Comparison of ENCODE assay signal across 11 cellular contexts in the genomic region with DNA sequence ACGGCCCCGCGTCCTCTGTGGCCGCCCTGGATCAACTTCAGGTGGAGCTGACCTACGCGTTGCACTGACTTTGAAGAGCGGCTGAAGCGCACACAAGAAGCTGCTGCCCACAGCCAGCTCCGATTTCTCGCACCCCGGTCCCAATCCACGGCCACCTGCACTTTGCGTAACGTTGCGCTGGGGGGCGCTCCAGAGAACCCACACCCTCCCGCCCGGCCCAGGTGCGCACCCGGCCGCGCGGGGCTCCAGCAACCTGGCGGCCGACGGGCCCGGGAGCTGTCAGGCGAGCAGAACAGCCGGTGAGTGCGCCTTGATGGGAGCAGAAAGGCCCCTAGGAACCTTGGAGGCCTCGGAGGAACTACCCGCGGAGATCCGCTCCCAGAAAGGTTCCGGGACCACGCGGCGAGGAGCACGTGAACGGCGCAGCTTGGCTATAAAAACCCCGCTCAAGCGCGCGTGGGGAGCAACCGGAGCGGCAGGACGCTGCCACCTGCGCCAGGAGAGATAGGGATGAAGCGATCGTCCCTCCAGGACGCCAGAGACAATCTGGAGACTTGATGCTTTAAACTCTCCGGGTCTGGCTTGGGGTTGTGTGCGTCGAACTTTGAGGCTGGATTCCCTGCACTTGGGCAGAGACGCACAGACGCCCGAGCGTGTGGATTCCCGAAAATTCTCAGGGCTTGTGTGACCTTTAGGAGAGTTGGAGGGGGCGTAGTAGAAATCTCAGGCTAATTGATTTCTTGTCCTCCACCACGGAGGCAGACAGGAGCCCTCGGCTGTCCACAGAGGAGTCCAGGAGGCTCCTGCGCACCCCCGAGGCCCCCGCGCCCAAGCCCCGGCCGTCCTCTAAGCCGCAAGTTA. TPM values are rescaled to one million over a fixed set of nuclear protein-coding genes. Genes with fewer than 3 reads are reported as not detected.
A peak's percentile ranks its signal among the peaks of the same experiment; 100 is the strongest.
DNase-seq lines count a peak whose midpoint lies in the region; ATAC-seq and TF ChIP-seq lines count a peak whose summit lies in the region.
"Had no signal": no experiment of that assay in that cellular context is flagged by ENCODE, and none has a peak within 500 bp of the region (broad histone marks: within the 10 kb centered on the region; RNA-seq: fewer than 3 reads in every experiment).

No MANE protein-coding gene starts in this region.

- H3K79me1 ChIP-seq in IMR-90 (ENCODE audit: low read depth in 1 of 2, low read length in 2 of 2): no peaks in the 10 kb centered on the region
- no peaks in the 10 kb centered on the region for H3K79me1 ChIP-seq in neuronal stem cell (ENCODE audit: low read depth, low read length)

- H3K23ac ChIP-seq in IMR-90 (ENCODE audit: low read depth, low read length) (no peak overlapping the region), neuronal stem cell (ENCODE audit: low read depth, low read length, poor library complexity) (peak overlapping the region; percentile 69)

- dilution Hi-C loops in IMR-90 (cut with HindIII; ENCODE audit: low sequenced_read_pairs, unreplicated experiment): no loop called here

- no peak for DNase-seq in GM12864 (ENCODE audit: low read depth)
- no peak for DNase-seq in IMR-90
- DNase-seq in erythroblast (lab: John Stamatoyannopoulos, UW): peak; percentile 8 to 9
- peak; percentile 36 for DNase-seq in neuronal stem cell (ENCODE audit: low spot score)
- no peak for DNase-seq in NOMO-1 treated with DMSO at 0.1 percent for 48 hours (lab: John Stamatoyannopoulos, UW; ENCODE audit: unreplicated experiment)
- DNase-seq in UCSD-AML1 (lab: John Stamatoyannopoulos, UW; ENCODE audit: unreplicated experiment): no peak
- DNase-seq: activated T-cell treated with anti-CD3 and anti-CD28 coated beads, Interleukin-2, amount 50 U/mL, for 1 hour; DND-41; NCI-H2171 had no signal

- H3K18ac ChIP-seq in IMR-90 (ENCODE audit: low read depth, low read length) (no peak overlapping the region), neuronal stem cell (ENCODE audit: low read length) (peak overlapping the region; percentile 80)

- ATAC-seq in IMR-90 (ENCODE audit: low read depth) (no peak), HG03439 (IDR thresholded peaks at IDR 0.05; ENCODE audit: unreplicated experiment) (no peak)

- no peaks in the 10 kb centered on the region for H4K20me1 ChIP-seq in IMR-90 (ENCODE audit: insufficient read depth, low read length)

- H3K4me3 ChIP-seq in GM12864 (ENCODE audit: low read depth, low read length): no peak overlapping the region
- no peak overlapping the region for H3K4me3 ChIP-seq in IMR-90 (ENCODE audit: insufficient read depth, low read depth, low read length)
- peak overlapping the region in 1 of 2 donors; percentile 78 for H3K4me3 ChIP-seq in neuronal stem cell (ENCODE audit: low read length in 2 of 2)

- H3K9me3 ChIP-seq in IMR-90 (ENCODE audit: control insufficient read depth, insufficient read depth, low read length) (no peaks in the 10 kb centered on the region; the same call in 1 of the 2 replicates), neuronal stem cell (replicated peaks in 1 of 2; ENCODE audit: control insufficient read depth in 2 of 2, insufficient read depth in 1 of 2, low read depth in 1 of 2, low read length in 2 of 2) (no peaks in the 10 kb centered on the region)
- H3K9me3 ChIP-seq: pancreas had no signal

- WGBS in IMR-90 (ENCODE audit: extremely low coverage in 2 of 2, insufficient read length in 1 of 2), 2 experiments: 3% methylated on average over 50 of the region's 70 CpGs; no CpG with 5 or more reads in 1 of the 2 experiments
- no CpG with 5 or more reads among the region's 70 CpGs for WGBS in neuronal stem cell (ENCODE audit: extremely low coverage in 2 of 2, insufficient read length in 2 of 2, insufficient replicate concordance in 1 of 2), 2 donors

- H2AK5ac ChIP-seq in IMR-90 (ENCODE audit: low read depth, low read length): no peak overlapping the region
- H2AK5ac ChIP-seq in neuronal stem cell (ENCODE audit: low read depth, low read length): no peak overlapping the region

- no peak overlapping the region for H3K14ac ChIP-seq in IMR-90 (replicated peaks; ENCODE audit: low read depth, low read length)
- H3K14ac ChIP-seq in neuronal stem cell (ENCODE audit: low read length): no peak overlapping the region

- no peak overlapping the region for H3K27ac ChIP-seq in IMR-90 (ENCODE audit: insufficient read depth, low read length)
- H3K27ac ChIP-seq in neuronal stem cell (replicated peaks; ENCODE audit: low read length): no peak overlapping the region
- H3K27ac ChIP-seq: pancreas had no signal

- H3K56ac ChIP-seq in IMR-90 (ENCODE audit: extremely low read depth, insufficient read depth, low read length): no peak overlapping the region

- H4K8ac ChIP-seq in IMR-90 (ENCODE audit: low read depth in 2 of 2, low read length in 2 of 2): no peak overlapping the region
- H4K8ac ChIP-seq in neuronal stem cell (ENCODE audit: low read depth, low read length): peak overlapping the region; percentile 48

- H2AFZ ChIP-seq in IMR-90 (replicated peaks; ENCODE audit: low read length, poor library complexity): no peak overlapping the region
- H2AFZ ChIP-seq in neuronal stem cell (ENCODE audit: low read length): peak overlapping the region; percentile 81

- no peak overlapping the region for H2BK5ac ChIP-seq in IMR-90 (ENCODE audit: low read depth, low read length, poor library complexity, severe bottlenecking)
- H2BK5ac ChIP-seq in neuronal stem cell (ENCODE audit: low read length): no peak overlapping the region

- H3K36me3 ChIP-seq in IMR-90 (ENCODE audit: control insufficient read depth, insufficient read depth, low read length) (no peaks in the 10 kb centered on the region), neuronal stem cell (replicated peaks in 1 of 2; ENCODE audit: control insufficient read depth in 2 of 2, insufficient read depth in 2 of 2, low read length in 2 of 2) (no peaks in the 10 kb centered on the region)
- H3K36me3 ChIP-seq: pancreas had no signal

- no peak overlapping the region for H2BK120ac ChIP-seq in IMR-90 (ENCODE audit: low read depth, low read length)
- no peak overlapping the region for H2BK120ac ChIP-seq in neuronal stem cell (ENCODE audit: low read depth, low read length)

- H3K9ac ChIP-seq in IMR-90 (ENCODE audit: low read depth, low read length) (no peak overlapping the region), neuronal stem cell (ENCODE audit: low read depth, low read length, poor library complexity) (peak overlapping the region; percentile 34)

- no peaks in the 10 kb centered on the region for H3K9me1 ChIP-seq in IMR-90 (ENCODE audit: insufficient read depth, low read length)

- H3K27me3 ChIP-seq in IMR-90 (ENCODE audit: control insufficient read depth, insufficient read depth, low read length) (no peaks in the 10 kb centered on the region), neuronal stem cell (ENCODE audit: control insufficient read depth in 3 of 3, insufficient read depth in 3 of 3, low read depth in 1 of 3, low read length in 3 of 3) (peaks cover 14 to 66% (median 42%) of the 10 kb centered on the region in 3 experiments)

- no peak for TF ChIP-seq RAD21 in IMR-90 (IDR thresholded peaks at IDR 0.05; ENCODE audit: low read length)

- no peak overlapping the region for H4K5ac ChIP-seq in IMR-90 (ENCODE audit: low read depth, low read length)

- no peak overlapping the region for H2BK12ac ChIP-seq in neuronal stem cell (ENCODE audit: low read length)

- no peak overlapping the region for H4K91ac ChIP-seq in IMR-90 (ENCODE audit: insufficient read depth, low read depth, low read length)
- H4K91ac ChIP-seq in neuronal stem cell (ENCODE audit: low read depth, low read length, poor library complexity): no peak overlapping the region

- H2AK9ac ChIP-seq in IMR-90 (replicated peaks; ENCODE audit: low read depth, low read length, poor library complexity): peak overlapping the region; percentile 57

- intact Hi-C loops in IMR-90 (cut with micrococcal nuclease): no loop called here

- H3K4ac ChIP-seq in IMR-90 (ENCODE audit: low read depth, low read length) (no peak overlapping the region), neuronal stem cell (ENCODE audit: low read length) (no peak overlapping the region)

- in situ Hi-C loops in IMR-90 (cut with MboI; ENCODE audit: low sequenced_read_pairs): no loop called here

- POLR2A ChIA-PET in IMR-90 (lab: Charles Lee; ENCODE audit: unreplicated experiment): no interaction called here

- H2BK20ac ChIP-seq in IMR-90 (ENCODE audit: low read depth, low read length): no peak overlapping the region

- CTCF ChIA-PET in IMR-90 (lab: Yijun Ruan, JAX): no interaction called here

- peak; percentile 22 for TF ChIP-seq CTCF in GM12864 (IDR thresholded peaks at IDR 0.05; ENCODE audit: low read depth, low read length, missing control alignments)
- no peak for TF ChIP-seq CTCF in IMR-90 (conservative IDR thresholded peaks at IDR 0.05; ENCODE audit: low read depth, low read length)

- H3K4me2 ChIP-seq in IMR-90 (ENCODE audit: low read depth, low read length) (no peak overlapping the region), neuronal stem cell (ENCODE audit: insufficient read depth, low read length, poor library complexity, severe bottlenecking) (peak overlapping the region; percentile 92)

- no peak for TF ChIP-seq POLR2A in IMR-90 (IDR thresholded peaks at IDR 0.05; ENCODE audit: low read depth, low read length)
- TF ChIP-seq POLR2A in erythroblast (IDR thresholded peaks at IDR 0.05; ENCODE audit: low read length): no peak

- H2BK15ac ChIP-seq in IMR-90 (ENCODE audit: low read depth, low read length): no peak overlapping the region
- no peak overlapping the region for H2BK15ac ChIP-seq in neuronal stem cell (ENCODE audit: low read length)

- no TSS peak for BruUV-seq in IMR-90 (replicated peaks; lab: Mats Ljungman, UMichigan)

- H3K4me1 ChIP-seq in IMR-90 (ENCODE audit: control insufficient read depth, insufficient read depth, low read length) (no peaks in the 10 kb centered on the region), neuronal stem cell (ENCODE audit: control insufficient read depth in 2 of 2, insufficient read depth in 1 of 2, low read depth in 1 of 2, low read length in 2 of 2) (peaks cover 0 to 10% of the 10 kb centered on the region in 2 donors)
- H3K4me1 ChIP-seq: pancreas had no signal

TF ChIP-seq in IMR-90, 13 proteins besides CTCF, POLR2A, EP300 and RAD21 (continues in another document):
- TF ChIP-seq CEBPB (IDR thresholded peaks at IDR 0.05; ENCODE audit: low read depth, low read length) (no peak), MAZ (IDR thresholded peaks at IDR 0.05; ENCODE audit: borderline replicate concordance, low read depth, low read length) (no peak), USF2 (IDR thresholded peaks at IDR 0.05; ENCODE audit: low read depth, low read length) (no peak)

RNA-seq across cellular contexts. Expression of gene NWD2, which starts 0.6 kb away (rescaled TPM):
- total RNA-seq in IMR-90 (2012; rRNA removed): not detected in 2 replicates
- polyA plus RNA-seq in IMR-90 (2012; rRNA removed): not detected in 2 replicates
- not detected in 2 replicates for polyA plus RNA-seq in IMR-90 (2012; cell fraction: cytosol; rRNA removed)
- not detected in 2 replicates for polyA plus RNA-seq in IMR-90 (2012; cell fraction: nucleus; rRNA removed; ENCODE audit: low replicate concordance)
- polyA plus RNA-seq in neuronal stem cell (2013, experiment 1 of 2): 0.01 TPM
- polyA plus RNA-seq in neuronal stem cell (2013, experiment 2 of 2): not detected

Comparison
In these comparisons a context has a peak if more than half of its experiments do, and no peak if none do; other contexts are left out.
1. DNase-seq: peak in erythroblast (2 of 2) and neuronal stem cell (single experiment); none in GM12864 (single experiment), IMR-90 (single experiment), NOMO-1 treated with DMSO at 0.1 percent for 48 hours (single experiment) and UCSD-AML1 (single experiment).